19 cellular contexts compared by ENCODE assay signal in genomic region chr15:78010112-78010511, GRCh38.
"Had no signal": no experiment of that assay in that cellular context is flagged by ENCODE, and none has a peak within 500 bp of the region (broad histone marks: within the 10 kb centered on the region; RNA-seq: fewer than 3 reads in every experiment).

No MANE protein-coding gene starts in this region.

- H3K4me3 ChIP-seq: coronary artery, esophagus squamous epithelium, gastrocnemius medialis, SK-N-MC, tibial nerve had no signal

- H3K4me3 Mint-ChIP-seq: activated naive CD8-positive, alpha-beta T cell treated with anti-CD3 and anti-CD28 coated beads, Interleukin-2, amount 10 ng/mL, durations not matched to agents 7 days and 5 days; endodermal cell; natural killer cell; stimulated activated naive CD8-positive, alpha-beta T cell treated with anti-CD3 and anti-CD28 coated beads, Interleukin-15, amount 100 ng/mL, for 72 hours had no signal

- H3K27ac Mint-ChIP-seq: activated naive CD8-positive, alpha-beta T cell treated with anti-CD3 and anti-CD28 coated beads, Interleukin-2, amount 10 ng/mL, durations not matched to agents 7 days and 5 days; activated T-helper 2 cell treated with anti-CD3 and anti-CD28 coated beads, Interferon-gamma antibody, Interleukin-2, Interleukin-4, amounts not matched to agents 10 μg/mL and 5 μg/mL and 100 μg/mL, durations not matched to agents 14 hours and 24 hours and 36 hours; endodermal cell; natural killer cell; progenitor cell of endocrine pancreas; stimulated activated naive CD8-positive, alpha-beta T cell treated with anti-CD3 and anti-CD28 coated beads, Interleukin-15, amount 100 ng/mL, for 72 hours had no signal

- H3K9me3 ChIP-seq: esophagus squamous epithelium, gastrocnemius medialis, tibial nerve had no signal

- H3K27me3 Mint-ChIP-seq: activated naive CD8-positive, alpha-beta T cell treated with anti-CD3 and anti-CD28 coated beads, Interleukin-2, amount 10 ng/mL, durations not matched to agents 7 days and 5 days; progenitor cell of endocrine pancreas; stimulated activated naive CD8-positive, alpha-beta T cell treated with anti-CD3 and anti-CD28 coated beads, Interleukin-15, amount 100 ng/mL, for 72 hours had no signal

- DNase-seq: activated CD4-positive, alpha-beta T cell treated with anti-CD3 and anti-CD28 coated beads, Interleukin-2, amount 50 U/mL, for 1 hour; activated naive CD4-positive, alpha-beta T cell; activated naive CD8-positive, alpha-beta T cell treated with anti-CD3 and anti-CD28 coated beads, Interleukin-2, amount 10 ng/mL, durations not matched to agents 7 days and 5 days; amniotic stem cell; cerebellar nuclear complex; endodermal cell; esophagus squamous epithelium; gastrocnemius medialis; hypothalamus; left ventricle myocardium superior; midbrain; natural killer cell; stimulated activated CD4-positive, alpha-beta T cell treated with anti-CD3 and anti-CD28 coated beads, Interleukin-4, amount 100 ng/mL, for 24 hours; stimulated activated naive CD8-positive, alpha-beta T cell treated with anti-CD3 and anti-CD28 coated beads, Interleukin-15, amount 100 ng/mL, for 72 hours had no signal

- ATAC-seq: gastrocnemius medialis; left ventricle myocardium superior; natural killer cell; stimulated activated naive CD8-positive, alpha-beta T cell treated with anti-CD3 and anti-CD28 coated beads, Interleukin-15, amount 100 ng/mL, for 72 hours had no signal

- H3K27me3 ChIP-seq: esophagus squamous epithelium, gastrocnemius medialis, tibial nerve had no signal

- H3K27ac ChIP-seq: coronary artery, esophagus squamous epithelium, gastrocnemius medialis, SK-N-MC, tibial nerve had no signal

- H3K9me3 Mint-ChIP-seq: activated naive CD8-positive, alpha-beta T cell treated with anti-CD3 and anti-CD28 coated beads, Interleukin-2, amount 10 ng/mL, durations not matched to agents 7 days and 5 days; activated T-helper 2 cell treated with anti-CD3 and anti-CD28 coated beads, Interferon-gamma antibody, Interleukin-2, Interleukin-4, amounts not matched to agents 10 μg/mL and 5 μg/mL and 100 μg/mL, durations not matched to agents 14 hours and 24 hours and 36 hours; endodermal cell; natural killer cell; stimulated activated naive CD8-positive, alpha-beta T cell treated with anti-CD3 and anti-CD28 coated beads, Interleukin-15, amount 100 ng/mL, for 72 hours had no signal
